11 cellular contexts compared by ENCODE assay signal in the genomic region with DNA sequence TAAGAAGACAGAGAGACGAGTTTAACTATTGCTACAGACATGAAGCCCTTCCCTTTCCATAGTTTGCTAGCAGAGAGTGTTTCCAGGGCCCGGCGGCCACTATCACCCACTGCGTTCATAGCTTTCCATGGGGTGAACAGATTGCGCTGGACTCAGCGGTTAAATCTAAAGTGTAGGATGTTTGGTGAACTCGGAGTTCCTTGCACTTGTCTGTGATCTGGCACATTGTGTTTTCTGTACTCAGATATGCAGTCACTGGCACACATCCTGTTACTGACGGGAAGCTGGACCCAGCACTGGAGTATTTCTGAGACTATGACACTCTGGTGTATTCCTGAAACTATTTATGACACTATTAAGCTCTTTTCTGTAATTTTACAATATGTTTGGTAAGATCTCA. TPM values are rescaled to one million over a fixed set of nuclear protein-coding genes. Genes with fewer than 3 reads are reported as not detected.
DNase-seq lines count a peak whose midpoint lies in the region; ATAC-seq and TF ChIP-seq lines count a peak whose summit lies in the region.
"Had no signal": no experiment of that assay in that cellular context is flagged by ENCODE, and none has a peak within 500 bp of the region (broad histone marks: within the 10 kb centered on the region; RNA-seq: fewer than 3 reads in every experiment).

No MANE protein-coding gene starts in this region.

- POLR2A ChIA-PET in CD4-positive, alpha-beta T cell (lab: Charles Lee), result no interaction called here
- POLR2A ChIA-PET in WTC11 (lab: Charles Lee), result no interaction called here

- CTCF ChIA-PET in CD4-positive, alpha-beta T cell (lab: Charles Lee), result no interaction called here
- CTCF ChIA-PET in WTC11 (lab: Charles Lee), result no interaction called here

- H3K27ac ChIP-seq in CD4-positive, alpha-beta T cell (ENCODE audit: low read depth, low read length), result no peak overlapping the region

- peak overlapping the region; percentile 66 for H3K27ac Mint-ChIP-seq in CD4-positive, alpha-beta T cell
- H3K27ac Mint-ChIP-seq in WTC11, result peak overlapping the region; percentile 66
- peak overlapping the region; percentile 67 for H3K27ac Mint-ChIP-seq in osteocyte (ENCODE audit: unreplicated experiment)

- H3K27me3 Mint-ChIP-seq in CD4-positive, alpha-beta T cell, result no peaks in the 10 kb centered on the region
- H3K27me3 Mint-ChIP-seq in WTC11 (ENCODE audit: low read depth) (no peaks in the 10 kb centered on the region), osteocyte (ENCODE audit: unreplicated experiment) (no peaks in the 10 kb centered on the region)

- H3K4me3 ChIP-seq in fibroblast of mammary gland (ENCODE audit: control insufficient read depth, low read depth, low read length), result no peak overlapping the region

- intact Hi-C loops in CD4-positive, alpha-beta T cell (cut with DNase I, micrococcal nuclease), result loop anchor here in 1 of 2 experiments (5.0 kb wide), 1 partner anchor 58 kb away; no protein-coding TSS in a partner anchor

- peaks cover 44% of the 10 kb centered on the region for H3K36me3 Mint-ChIP-seq in CD4-positive, alpha-beta T cell (ENCODE audit: low read depth)
- peaks cover 5% of the 10 kb centered on the region; the same call in 1 of the 2 replicates for H3K36me3 Mint-ChIP-seq in WTC11
- peaks cover 8% of the 10 kb centered on the region for H3K36me3 Mint-ChIP-seq in osteocyte (ENCODE audit: unreplicated experiment)

- no peak for TF ChIP-seq CTCF in CD4-positive, alpha-beta T cell (IDR thresholded peaks at IDR 0.05)
- TF ChIP-seq CTCF in WTC11 (IDR thresholded peaks at IDR 0.05), result no peak
- TF ChIP-seq CTCF in fibroblast of mammary gland (conservative IDR thresholded peaks at IDR 0.05; ENCODE audit: control insufficient read depth, insufficient read depth, low read depth, low read length), result no peak
- TF ChIP-seq CTCF in osteocyte (IDR thresholded peaks at IDR 0.05), result no peak

- H3K9me3 Mint-ChIP-seq in CD4-positive, alpha-beta T cell, result no peaks in the 10 kb centered on the region
- H3K9me3 Mint-ChIP-seq in WTC11, result peaks cover 7% of the 10 kb centered on the region
- H3K9me3 Mint-ChIP-seq in osteocyte (ENCODE audit: unreplicated experiment), result no peaks in the 10 kb centered on the region

- H3K9me3 ChIP-seq in CD4-positive, alpha-beta T cell (ENCODE audit: control insufficient read depth, low read length), result no peaks in the 10 kb centered on the region

- peaks cover 89% of the 10 kb centered on the region for H3K4me1 Mint-ChIP-seq in CD4-positive, alpha-beta T cell (ENCODE audit: low read depth)
- H3K4me1 Mint-ChIP-seq in WTC11 (peaks cover 63% of the 10 kb centered on the region), osteocyte (ENCODE audit: unreplicated experiment) (peaks cover 74% of the 10 kb centered on the region)

- no peak for DNase-seq in CD4-positive, alpha-beta T cell
- DNase-seq in WTC11 (ENCODE audit: low spot score) (no peak), fibroblast of mammary gland (ENCODE audit: low read depth) (peak; percentile 50), osteocyte (ENCODE audit: extremely low spot score, unreplicated experiment) (no peak), NK-92 (lab: John Stamatoyannopoulos, UW; ENCODE audit: unreplicated experiment) (no peak), NCI-H1436 treated with DMSO at 0.1 percent for 48 hours (lab: John Stamatoyannopoulos, UW) (no peak)
- DNase-seq: activated CD4-positive, alpha-beta T cell treated with anti-CD3 and anti-CD28 coated beads for 48 hours; HCEC 1CT; NCI-H187 had no signal

- H3K4me3 Mint-ChIP-seq in CD4-positive, alpha-beta T cell, result peak overlapping the region; percentile 45
- H3K4me3 Mint-ChIP-seq in WTC11 (no peak overlapping the region), osteocyte (ENCODE audit: unreplicated experiment) (no peak overlapping the region)

- H3K27me3 ChIP-seq in CD4-positive, alpha-beta T cell (ENCODE audit: control insufficient read depth, insufficient read depth, low read length), result no peaks in the 10 kb centered on the region

- ATAC-seq in CD4-positive, alpha-beta T cell (ENCODE audit: poor library complexity), result no peak
- no peak for ATAC-seq in WTC11
- ATAC-seq in GM19035 (IDR thresholded peaks at IDR 0.05; ENCODE audit: unreplicated experiment), result no peak
- no peak for ATAC-seq in activated CD4-positive, CD25-positive, alpha-beta regulatory T cell treated with anti-CD3 and anti-CD28 coated beads, Interleukin-2, amount 50 U/mL, for 24 hours

TF ChIP-seq in WTC11, 78 proteins besides CTCF, POLR2A, EP300 and RAD21:
- TF ChIP-seq, protein P1, sequence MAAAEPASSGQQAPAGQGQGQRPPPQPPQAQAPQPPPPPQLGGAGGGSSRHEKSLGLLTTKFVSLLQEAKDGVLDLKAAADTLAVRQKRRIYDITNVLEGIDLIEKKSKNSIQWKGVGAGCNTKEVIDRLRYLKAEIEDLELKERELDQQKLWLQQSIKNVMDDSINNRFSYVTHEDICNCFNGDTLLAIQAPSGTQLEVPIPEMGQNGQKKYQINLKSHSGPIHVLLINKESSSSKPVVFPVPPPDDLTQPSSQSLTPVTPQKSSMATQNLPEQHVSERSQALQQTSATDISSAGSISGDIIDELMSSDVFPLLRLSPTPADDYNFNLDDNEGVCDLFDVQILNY (CRISPR knock-in tag; IDR thresholded peaks at IDR 0.05), result no peak

RNA-seq across cellular contexts. Expression of gene CD99, which starts 13.9 kb away (rescaled TPM):
- 100 to 1,000 TPM; 170 to 184 TPM for total RNA-seq in CD4-positive, alpha-beta T cell
- 72.1 to 77.9 TPM (median 73.6 TPM) in 3 replicates for total RNA-seq in WTC11 (2021)
- total RNA-seq in osteocyte, result 621 and 679 TPM in 2 replicates

RNA-seq across cellular contexts. Expression of gene XG, which starts 46.8 kb away (rescaled TPM):
- total RNA-seq in CD4-positive, alpha-beta T cell, result not detected
- total RNA-seq in WTC11 (2021) (0.78 to 1.0 TPM (median 1.0 TPM) in 3 replicates), osteocyte (0.76 TPM in 1 of 2 replicates, not detected in the other)
